ENCODE assay signal across 11 cellular contexts in the genomic region with DNA sequence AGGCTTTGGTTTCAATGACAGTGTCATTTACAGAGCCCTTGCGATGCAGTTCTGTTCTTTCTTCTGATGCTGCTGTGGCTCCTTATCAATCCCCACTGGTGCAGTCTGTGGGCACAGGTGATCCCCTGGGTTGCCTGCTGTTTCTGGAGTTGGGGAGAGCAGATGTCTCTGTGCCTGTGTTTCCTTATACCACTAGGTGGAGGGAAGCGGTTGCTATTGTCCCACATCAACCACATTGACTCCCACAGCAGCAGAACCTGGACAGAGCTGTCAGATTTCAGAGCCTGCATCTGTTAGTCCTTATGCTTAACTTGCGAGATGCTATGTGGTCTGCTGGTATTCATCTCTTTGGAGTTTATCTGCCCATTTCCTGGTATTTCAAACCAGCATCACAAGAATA. TPM values are rescaled to one million over a fixed set of nuclear protein-coding genes. Genes with fewer than 3 reads are reported as not detected.
A peak's percentile ranks its signal among the peaks of the same experiment; 100 is the strongest.
DNase-seq lines count a peak whose midpoint lies in the region; ATAC-seq and TF ChIP-seq lines count a peak whose summit lies in the region.
"Had no signal": no experiment of that assay in that cellular context is flagged by ENCODE, and none has a peak within 500 bp of the region (broad histone marks: within the 10 kb centered on the region; RNA-seq: fewer than 3 reads in every experiment).

No MANE protein-coding gene starts in this region.

- H2BK5ac ChIP-seq in mesenchymal stem cell (ENCODE audit: low read depth, low read length, poor library complexity, severe bottlenecking): no peak overlapping the region

- H3K4me2 ChIP-seq in mesenchymal stem cell (ENCODE audit: low read length, poor library complexity, severe bottlenecking): peak overlapping the region; percentile 2

- peaks cover 4% of the 10 kb centered on the region for H3K36me3 Mint-ChIP-seq in activated CD8-positive, alpha-beta T cell treated with anti-CD3 and anti-CD28 coated beads for 36 hours (ENCODE audit: low read depth)

- CTCF ChIA-PET in activated CD8-positive, alpha-beta T cell treated with anti-CD3 and anti-CD28 coated beads for 36 hours (lab: Charles Lee): interaction anchor here (0.9 to 1.0 kb wide), 2 partner anchors 13 to 65 kb away, joined by 3 read pairs; no protein-coding TSS in a partner anchor

- intact Hi-C loops in activated CD8-positive, alpha-beta T cell treated with anti-CD3 and anti-CD28 coated beads for 36 hours (cut with micrococcal nuclease): no loop called here
- intact Hi-C loops in psoas muscle (cut with DNase I) (no loop called here), sigmoid colon (cut with DNase I) (no loop called here)

- no peak overlapping the region for H4K8ac ChIP-seq in mesenchymal stem cell (ENCODE audit: low read length)

- H3K79me1 ChIP-seq in mesenchymal stem cell (replicated peaks; ENCODE audit: low read length, poor library complexity, severe bottlenecking): peaks cover 3% of the 10 kb centered on the region

- H3K23ac ChIP-seq in mesenchymal stem cell (ENCODE audit: low read length in 2 of 2): no peak overlapping the region

- no peak for TF ChIP-seq POLR2A in sigmoid colon (IDR thresholded peaks at IDR 0.05)

- no peak overlapping the region for H3K18ac ChIP-seq in mesenchymal stem cell (ENCODE audit: low read depth in 1 of 2, low read length in 2 of 2)

- no peak overlapping the region for H3K27ac Mint-ChIP-seq in activated CD8-positive, alpha-beta T cell treated with anti-CD3 and anti-CD28 coated beads for 36 hours

- H3K27ac ChIP-seq in mesenchymal stem cell (ENCODE audit: low read length, poor library complexity, severe bottlenecking) (no peak overlapping the region), psoas muscle (no peak overlapping the region), sigmoid colon (no peak overlapping the region)
- H3K27ac ChIP-seq: epithelial cell of prostate had no signal

- H3K4ac ChIP-seq in mesenchymal stem cell (ENCODE audit: low read depth in 1 of 2, low read length in 2 of 2): no peak overlapping the region

- no peak overlapping the region for H2BK15ac ChIP-seq in mesenchymal stem cell (ENCODE audit: low read depth, poor library complexity, severe bottlenecking)

- POLR2A ChIA-PET in activated CD8-positive, alpha-beta T cell treated with anti-CD3 and anti-CD28 coated beads for 36 hours (lab: Charles Lee): no interaction called here

- H3K9me3 Mint-ChIP-seq in activated CD8-positive, alpha-beta T cell treated with anti-CD3 and anti-CD28 coated beads for 36 hours: peaks cover 2% of the 10 kb centered on the region

- no peak overlapping the region for H2AK5ac ChIP-seq in mesenchymal stem cell (ENCODE audit: low read length, severe bottlenecking)

- no peaks in the 10 kb centered on the region for H3K4me1 Mint-ChIP-seq in activated CD8-positive, alpha-beta T cell treated with anti-CD3 and anti-CD28 coated beads for 36 hours (ENCODE audit: low read depth)

- H3K9ac ChIP-seq in mesenchymal stem cell (ENCODE audit: low read length): no peak overlapping the region

- WGBS in mesenchymal stem cell: 73% methylated on average over 3 of the region's 3 CpGs
- 83 to 94% (median 87%) methylated on average over 3 of the region's 3 CpGs for WGBS in psoas muscle, 3 donors
- 75 to 90% methylated on average over 3 of the region's 3 CpGs for WGBS in sigmoid colon, 2 donors

- no peak overlapping the region for H3K14ac ChIP-seq in mesenchymal stem cell (ENCODE audit: low read length in 2 of 2)

- H2BK120ac ChIP-seq in mesenchymal stem cell (ENCODE audit: low read depth, low read length): no peak overlapping the region

- no peak for TF ChIP-seq EP300 in sigmoid colon (IDR thresholded peaks at IDR 0.05)

- H3K4me3 Mint-ChIP-seq in activated CD8-positive, alpha-beta T cell treated with anti-CD3 and anti-CD28 coated beads for 36 hours: no peak overlapping the region

- no peak for TF ChIP-seq CTCF in activated CD8-positive, alpha-beta T cell treated with anti-CD3 and anti-CD28 coated beads for 36 hours (IDR thresholded peaks at IDR 0.05)
- TF ChIP-seq CTCF in psoas muscle (IDR thresholded peaks at IDR 0.05): no peak
- no peak for TF ChIP-seq CTCF in sigmoid colon (IDR thresholded peaks at IDR 0.05)

- H3K4me3 ChIP-seq in mesenchymal stem cell (ENCODE audit: insufficient read depth in 1 of 2, low read depth in 1 of 2, low read length in 2 of 2): no peak overlapping the region
- no peak overlapping the region for H3K4me3 ChIP-seq in psoas muscle
- H3K4me3 ChIP-seq in sigmoid colon: no peak overlapping the region

- H3K27me3 Mint-ChIP-seq in activated CD8-positive, alpha-beta T cell treated with anti-CD3 and anti-CD28 coated beads for 36 hours: no peaks in the 10 kb centered on the region

- H3K36me3 ChIP-seq in mesenchymal stem cell (ENCODE audit: control insufficient read depth in 1 of 2, insufficient read depth in 2 of 2, low read depth in 1 of 2, low read length in 2 of 2): no peaks in the 10 kb centered on the region
- H3K36me3 ChIP-seq in psoas muscle (ENCODE audit: insufficient read depth in 1 of 2, low read depth in 1 of 2): no peaks in the 10 kb centered on the region
- no peaks in the 10 kb centered on the region for H3K36me3 ChIP-seq in sigmoid colon

- peak; percentile 66 for ATAC-seq in HG02870 (IDR thresholded peaks at IDR 0.05; ENCODE audit: unreplicated experiment)
- ATAC-seq in activated CD8-positive, alpha-beta T cell treated with anti-CD3 and anti-CD28 coated beads for 36 hours: peak; percentile 49
- ATAC-seq in psoas muscle: no peak
- no peak for ATAC-seq in HG03025 (IDR thresholded peaks at IDR 0.05; ENCODE audit: low FRiP score, unreplicated experiment)

- DNase-seq in NCI-H146 (lab: John Stamatoyannopoulos, UW): peak; percentile 2
- DNase-seq in NCI-H146 treated with DMSO at 0.1 percent for 48 hours (lab: John Stamatoyannopoulos, UW; ENCODE audit: unreplicated experiment): no peak
- peak; percentile 20 for DNase-seq in activated CD8-positive, alpha-beta T cell treated with anti-CD3 and anti-CD28 coated beads for 36 hours
- DNase-seq in mesenchymal stem cell: peak; percentile 16
- DNase-seq in psoas muscle: no peak
- no peak for DNase-seq in sigmoid colon
- DNase-seq: activated CD4-positive, alpha-beta T cell treated with anti-CD3 and anti-CD28 coated beads, Interleukin-2, amount 50 U/mL, for 4 hours; NCI-H1092 treated with DMSO at 0.1 percent for 48 hours had no signal

- no peak overlapping the region for H4K91ac ChIP-seq in mesenchymal stem cell (ENCODE audit: low read length)

- H3K4me1 ChIP-seq in mesenchymal stem cell (ENCODE audit: control insufficient read depth, insufficient read depth, low read depth, low read length): no peaks in the 10 kb centered on the region
- H3K4me1 ChIP-seq in psoas muscle: no peaks in the 10 kb centered on the region
- no peaks in the 10 kb centered on the region for H3K4me1 ChIP-seq in sigmoid colon

- H2BK12ac ChIP-seq in mesenchymal stem cell (ENCODE audit: low read length in 2 of 2): no peak overlapping the region

- no peak overlapping the region for H2AFZ ChIP-seq in mesenchymal stem cell (ENCODE audit: low read depth, low read length)

- no peaks in the 10 kb centered on the region for H3K27me3 ChIP-seq in mesenchymal stem cell (ENCODE audit: control insufficient read depth in 1 of 2, insufficient read depth in 1 of 2, low read length in 2 of 2)
- no peaks in the 10 kb centered on the region for H3K27me3 ChIP-seq in psoas muscle (ENCODE audit: insufficient read depth in 3 of 3, low read length in 2 of 3)
- no peaks in the 10 kb centered on the region for H3K27me3 ChIP-seq in sigmoid colon

- H3K9me3 ChIP-seq in mesenchymal stem cell (ENCODE audit: control insufficient read depth, low read length) (no peaks in the 10 kb centered on the region), psoas muscle (no peaks in the 10 kb centered on the region), sigmoid colon (no peaks in the 10 kb centered on the region)

RNA-seq across cellular contexts. Expression of gene NEIL3, which starts 57.7 kb away (rescaled TPM):
- 10 to 100 TPM; 16.6 to 18.7 TPM for total RNA-seq in activated CD8-positive, alpha-beta T cell treated with anti-CD3 and anti-CD28 coated beads for 36 hours
- 0.95 TPM for polyA plus RNA-seq in mesenchymal stem cell (2013, experiment 1 of 2)
- polyA plus RNA-seq in mesenchymal stem cell (2013, experiment 2 of 2): 0.96 TPM
- total RNA-seq in psoas muscle: under 1 TPM in 3 of 4 donors, not detected in 1; 0.13 to 0.17 (median 0.15) TPM
- polyA plus RNA-seq in psoas muscle: under 1 TPM in 1 of 3 donors, not detected in 2; 0.01 TPM
- total RNA-seq in sigmoid colon: under 1 TPM in 1 of 4 donors, not detected in 3; 0.27 TPM
- 1 to 10 TPM in 1 of 3 donors, under 1 TPM in 1, not detected in 1; 0.69 to 1.9 TPM for polyA plus RNA-seq in sigmoid colon

Comparison
In these comparisons a context has a peak if more than half of its experiments do, and no peak if none do; other contexts are left out.
1. DNase-seq: peak in NCI-H146 (single experiment), activated CD8-positive, alpha-beta T cell treated with anti-CD3 and anti-CD28 coated beads for 36 hours (single experiment) and mesenchymal stem cell (single experiment); none in NCI-H146 treated with DMSO at 0.1 percent for 48 hours (single experiment), psoas muscle (0 of 2) and sigmoid colon (single experiment).
2. ATAC-seq: peak in HG02870 (single experiment) and activated CD8-positive, alpha-beta T cell treated with anti-CD3 and anti-CD28 coated beads for 36 hours (single experiment); none in psoas muscle (0 of 4) and HG03025 (single experiment).
3. RNA of gene NEIL3, which starts 57.7 kb away (total RNA-seq): 16.6 to 18.7 TPM in activated CD8-positive, alpha-beta T cell treated with anti-CD3 and anti-CD28 coated beads for 36 hours; 0.13 to 0.17 TPM in psoas muscle and 0.27 TPM in sigmoid colon; every median in the first group is over 10 times any median in the second.